In genomic region chr6:149963462-149964242, GRCh38 we compare ENCODE assay signal across 1 cellular context.
TF ChIP-seq lines count a peak whose summit lies in the region.

Gene ULBP1, plus strand, starts transcription at chr6:149963943. Its CDS starts 107 bp downstream, at chr6:149964050.

TF ChIP-seq in HEK293, 187 proteins besides CTCF, POLR2A, EP300 and RAD21 (continued from another document and continues in another):
- TF ChIP-seq PRDM2 (tag by site-specific recombination; IDR thresholded peaks at IDR 0.05; ENCODE audit: borderline replicate concordance) (no peak), ZNF830 (tag by site-specific recombination; IDR thresholded peaks at IDR 0.05; ENCODE audit: low read depth) (no peak), ZNF571 (tag by site-specific recombination; IDR thresholded peaks at IDR 0.05) (no peak), ZNF174 (tag by site-specific recombination; IDR thresholded peaks at IDR 0.05) (no peak), GLIS2 (tag by site-specific recombination; IDR thresholded peaks at IDR 0.05) (peak; percentile 66; the same call in 1 of the 2 replicates), ZNF223 (tag by site-specific recombination; IDR thresholded peaks at IDR 0.05) (no peak), ZNF416 (tag by site-specific recombination; IDR thresholded peaks at IDR 0.05) (no peak), ZNF791 (tag by site-specific recombination; IDR thresholded peaks at IDR 0.05) (no peak), ZNF146 (tag by site-specific recombination; IDR thresholded peaks at IDR 0.05) (peak; percentile 48; the same call in 1 of the 2 replicates), ZBTB7A (tag by site-specific recombination; IDR thresholded peaks at IDR 0.05; ENCODE audit: low read depth) (no peak; the same call in 1 of the 2 replicates), PRDM6 (tag by site-specific recombination; IDR thresholded peaks at IDR 0.05) (no peak; the same call in 1 of the 2 replicates), ZNF10 (tag by site-specific recombination; IDR thresholded peaks at IDR 0.05) (no peak), ZNF596 (tag by site-specific recombination; IDR thresholded peaks at IDR 0.05) (no peak), ZNF670 (tag by site-specific recombination; IDR thresholded peaks at IDR 0.05; ENCODE audit: low read depth) (no peak), PBX3 (CRISPR knock-in tag; IDR thresholded peaks at IDR 0.05) (no peak; the same call in 1 of the 2 replicates), ZNF518A (tag by site-specific recombination; conservative IDR thresholded peaks at IDR 0.05; ENCODE audit: low read depth) (peak; percentile 40; the same call in 1 of the 2 replicates), ZNF23 (tag by site-specific recombination; IDR thresholded peaks at IDR 0.05; ENCODE audit: borderline replicate concordance) (no peak), ZNF184 (tag by site-specific recombination; IDR thresholded peaks at IDR 0.05) (0 out of 2 replicates have a peak, but pooled peaks have one; percentile 11), ZNF366 (tag by site-specific recombination; conservative IDR thresholded peaks at IDR 0.05) (peak; percentile 59; the same call in 1 of the 2 replicates), ZNF16 (tag by site-specific recombination; IDR thresholded peaks at IDR 0.05; ENCODE audit: low read depth) (peak; percentile 9; the same call in 1 of the 2 replicates), ZNF785 (tag by site-specific recombination; IDR thresholded peaks at IDR 0.05) (no peak), ZNF658 (tag by site-specific recombination; IDR thresholded peaks at IDR 0.05) (no peak), ZBTB6 (tag by site-specific recombination; IDR thresholded peaks at IDR 0.05) (0 out of 2 replicates have a peak, but pooled peaks have one; percentile 11), OSR2 (tag by site-specific recombination; IDR thresholded peaks at IDR 0.05) (no peak), HOXC10 (CRISPR knock-in tag; IDR thresholded peaks at IDR 0.05) (no peak), ZNF335 (tag by site-specific recombination; conservative IDR thresholded peaks at IDR 0.05) (peak; percentile 97), FEZF1 (tag by site-specific recombination; IDR thresholded peaks at IDR 0.05) (peak; percentile 55), ZNF362 (tag by site-specific recombination; IDR thresholded peaks at IDR 0.05) (peak; percentile 73; the same call in 1 of the 2 replicates), ZNF558 (tag by site-specific recombination; IDR thresholded peaks at IDR 0.05) (0 out of 2 replicates have a peak, but pooled peaks have one; percentile 33), ZNF449 (tag by site-specific recombination; IDR thresholded peaks at IDR 0.05) (peak; percentile 71; the same call in 1 of the 2 replicates), ZNF398 (tag by site-specific recombination; IDR thresholded peaks at IDR 0.05) (no peak; the same call in none of the 2 replicates), ZSCAN18 (tag by site-specific recombination; IDR thresholded peaks at IDR 0.05) (0 out of 2 replicates have a peak, but pooled peaks have one; percentile 35)
